In genomic region chr17:50708050-50709000, GRCh38 we compare ENCODE assay signal across 8 cellular contexts. TPM values are rescaled to one million over a fixed set of nuclear protein-coding genes. Genes with fewer than 3 reads are reported as not detected.
DNase-seq lines count a peak whose midpoint lies in the region; ATAC-seq and TF ChIP-seq lines count a peak whose summit lies in the region.

No MANE protein-coding gene starts in this region.

- no peaks in the 10 kb centered on the region for H3K9me3 ChIP-seq in HUES48 (ENCODE audit: control insufficient read depth, insufficient read depth, low read length)

- peaks cover 7% of the 10 kb centered on the region for H3K36me3 Mint-ChIP-seq in osteocyte (ENCODE audit: unreplicated experiment)

- H3K27ac ChIP-seq in HUES48 (ENCODE audit: low read depth, low read length) (peak overlapping the region; percentile 86), VCaP (peak overlapping the region; percentile 100)

- H3K9ac ChIP-seq in HUES48 (ENCODE audit: low read depth, low read length) = peak overlapping the region; percentile 83

- no peak for ATAC-seq in HG02642 (IDR thresholded peaks at IDR 0.05; ENCODE audit: poor library complexity, unreplicated experiment)

- DNase-seq in DMS53 (lab: John Stamatoyannopoulos, UW) (peak; percentile 73), foreskin fibroblast (peak in 1 of 2 donors; percentile 48), osteocyte (ENCODE audit: extremely low spot score, unreplicated experiment) (no peak), NCI-H226 (no peak)
- DNase-seq in stimulated activated CD4-positive, alpha-beta T cell treated with anti-CD3 and anti-CD28 coated beads, Interleukin-2, amount 100 ng/mL, for 48 hours = no peak

- H3K4me1 ChIP-seq in HUES48 (ENCODE audit: control insufficient read depth, insufficient read depth, low read length) = peaks cover 17% of the 10 kb centered on the region

- H3K27me3 ChIP-seq in HUES48 (ENCODE audit: control insufficient read depth, insufficient read depth, low read length) = no peaks in the 10 kb centered on the region

- peaks cover 3% of the 10 kb centered on the region for H3K27me3 Mint-ChIP-seq in osteocyte (ENCODE audit: unreplicated experiment)

- peaks cover 40% of the 10 kb centered on the region for H3K4me1 Mint-ChIP-seq in osteocyte (ENCODE audit: unreplicated experiment)

- TF ChIP-seq CTCF in VCaP (conservative IDR thresholded peaks at IDR 0.05) (no peak), foreskin fibroblast (IDR thresholded peaks at IDR 0.05; ENCODE audit: low read depth, low read length) (no peak), osteocyte (IDR thresholded peaks at IDR 0.05) (no peak)

- H3K4me3 Mint-ChIP-seq in osteocyte (ENCODE audit: unreplicated experiment) = peak overlapping the region; percentile 71

- H3K4me3 ChIP-seq in HUES48 (ENCODE audit: low read depth, low read length) (peak overlapping the region; percentile 92), foreskin fibroblast (ENCODE audit: low read depth in 1 of 2, low read length in 2 of 2) (peak overlapping the region; percentile 79 to 81)

- H3K27ac Mint-ChIP-seq in osteocyte (ENCODE audit: unreplicated experiment) = peak overlapping the region; percentile 95

- H3K36me3 ChIP-seq in HUES48 (ENCODE audit: control insufficient read depth, insufficient read depth, low read length) = peaks cover 13% of the 10 kb centered on the region; the same call in 1 of the 2 replicates

- H3K9me3 Mint-ChIP-seq in osteocyte (ENCODE audit: unreplicated experiment) = no peaks in the 10 kb centered on the region

RNA-seq across cellular contexts. Expression of gene ANKRD40, which starts 0.6 kb away (rescaled TPM):
- total RNA-seq in osteocyte = 38.4 and 41.1 TPM in 2 replicates

RNA-seq across cellular contexts. Expression of gene LUC7L3, which starts 11.1 kb away (rescaled TPM):
- 86.1 and 105 TPM in 2 replicates for total RNA-seq in osteocyte

RNA-seq across cellular contexts. Expression of gene ANKRD40CL, which starts 59.0 kb away (rescaled TPM):
- not detected in 2 replicates for total RNA-seq in osteocyte
